Comparison of ENCODE assay signal across 8 cellular contexts in genomic region chr7:156998988-156999610, GRCh38. TPM values are rescaled to one million over a fixed set of nuclear protein-coding genes. Genes with fewer than 3 reads are reported as not detected.
A peak's percentile ranks its signal among the peaks of the same experiment; 100 is the strongest.
DNase-seq lines count a peak whose midpoint lies in the region; ATAC-seq and TF ChIP-seq lines count a peak whose summit lies in the region.

No MANE protein-coding gene starts in this region.

- H3K4me3 ChIP-seq in HUES6 (ENCODE audit: low read depth, low read length) (peak overlapping the region; percentile 42), ectodermal cell (ENCODE audit: insufficient read depth, low read depth, low read length) (peak overlapping the region; percentile 21)

- DNase-seq in CD14-positive monocyte (ENCODE audit: low spot score) (no peak), HUDEP-2 (lab: John Stamatoyannopoulos, UW; ENCODE audit: unreplicated experiment in 76 of 76) (no peak), medulla oblongata (ENCODE audit: extremely low spot score) (no peak), DMS 273 (lab: John Stamatoyannopoulos, UW; ENCODE audit: unreplicated experiment) (no peak)

- H3K9me3 ChIP-seq in HUES6 (ENCODE audit: control insufficient read depth, insufficient read depth, low read depth, low read length), result no peaks in the 10 kb centered on the region
- no peaks in the 10 kb centered on the region for H3K9me3 ChIP-seq in ectodermal cell (ENCODE audit: control insufficient read depth, low read length)

- no peak overlapping the region for H3K9ac ChIP-seq in HUES6 (ENCODE audit: low read length)

- H3K4me1 ChIP-seq in HUES6 (ENCODE audit: control insufficient read depth, insufficient read depth, low read length) (peaks cover 21% of the 10 kb centered on the region), ectodermal cell (ENCODE audit: control insufficient read depth, insufficient read depth, low read length) (peaks cover 27% of the 10 kb centered on the region)

- H3K36me3 ChIP-seq in HUES6 (ENCODE audit: control insufficient read depth, insufficient read depth, low read length) (no peaks in the 10 kb centered on the region), ectodermal cell (ENCODE audit: control insufficient read depth, insufficient read depth, low read length) (no peaks in the 10 kb centered on the region)

- TF ChIP-seq CTCF in CD14-positive monocyte (IDR thresholded peaks at IDR 0.05), result no peak
- TF ChIP-seq CTCF in nephron (IDR thresholded peaks at IDR 0.05; ENCODE audit: unreplicated experiment in 3 of 3), result no peak

- H3K27ac ChIP-seq in HUES6 (ENCODE audit: low read depth, low read length) (no peak overlapping the region), ectodermal cell (ENCODE audit: insufficient read depth, low read depth, low read length, poor library complexity, severe bottlenecking) (no peak overlapping the region)

- WGBS in ectodermal cell, 2 experiments, result 8 to 9% methylated on average over 13 of the region's 13 CpGs

- no peak for ATAC-seq in GM19452 (IDR thresholded peaks at IDR 0.05; ENCODE audit: unreplicated experiment)

- H3K27me3 ChIP-seq in HUES6 (ENCODE audit: control insufficient read depth, insufficient read depth, low read length) (peaks cover 94% of the 10 kb centered on the region), ectodermal cell (ENCODE audit: control insufficient read depth, insufficient read depth, low read length, poor library complexity, severe bottlenecking) (peaks cover 86% of the 10 kb centered on the region)

- H3K9me3 Mint-ChIP-seq in CD14-positive monocyte, result peaks cover 0 to 28% (median 8%) of the 10 kb centered on the region in 7 donors
- peaks cover 3% of the 10 kb centered on the region for H3K9me3 Mint-ChIP-seq in nephron

- H3K4me3 Mint-ChIP-seq in CD14-positive monocyte (peak overlapping the region; percentile 64 to 78), nephron (peak overlapping the region; percentile 26 to 55 (median 41))

- H3K27ac Mint-ChIP-seq in CD14-positive monocyte, result no peak overlapping the region
- H3K27ac Mint-ChIP-seq in nephron, result no peak overlapping the region

- H3K36me3 Mint-ChIP-seq in CD14-positive monocyte (peaks cover 0 to 4% of the 10 kb centered on the region in 2 donors), nephron (ENCODE audit: low read depth) (no peaks in the 10 kb centered on the region)

- H3K27me3 Mint-ChIP-seq in CD14-positive monocyte (ENCODE audit: low read depth in 3 of 3), result peaks cover 84 to 96% (median 89%) of the 10 kb centered on the region in 3 donors
- peaks cover 98% of the 10 kb centered on the region for H3K27me3 Mint-ChIP-seq in nephron (ENCODE audit: low read depth)

- intact Hi-C loops in CD14-positive monocyte (cut with micrococcal nuclease), result no loop called here

- H3K4me1 Mint-ChIP-seq in CD14-positive monocyte, result peaks cover 14% of the 10 kb centered on the region
- H3K4me1 Mint-ChIP-seq in nephron, result peaks cover 19% of the 10 kb centered on the region

RNA-seq across cellular contexts. Expression of gene MNX1, which starts 11.4 kb away (rescaled TPM):
- polyA plus RNA-seq in CD14-positive monocyte, result not detected
- not detected for polyA plus RNA-seq in ectodermal cell (2013, experiment 1 of 4)
- not detected for polyA plus RNA-seq in ectodermal cell (2013, experiment 2 of 4)
- 0.21 TPM for polyA plus RNA-seq in ectodermal cell (2013, experiment 3 of 4)
- not detected for polyA plus RNA-seq in ectodermal cell (2013, experiment 4 of 4)

RNA-seq across cellular contexts. Expression of gene NOM1, which starts 49.6 kb away (rescaled TPM):
- polyA plus RNA-seq in CD14-positive monocyte, result 1 to 10 TPM in 1 of 2 donors, under 1 TPM in 1; 0.89 to 1.9 TPM
- 21.4 TPM for polyA plus RNA-seq in ectodermal cell (2013, experiment 1 of 4)
- 23.1 TPM for polyA plus RNA-seq in ectodermal cell (2013, experiment 2 of 4)
- 14.2 TPM for polyA plus RNA-seq in ectodermal cell (2013, experiment 3 of 4)
- polyA plus RNA-seq in ectodermal cell (2013, experiment 4 of 4), result 15.9 TPM
